16 cellular contexts compared by ENCODE assay signal in genomic region chr7:50226669-50227068, GRCh38.
DNase-seq lines count a peak whose midpoint lies in the region; ATAC-seq and TF ChIP-seq lines count a peak whose summit lies in the region.
"Had no signal": no experiment of that assay in that cellular context is flagged by ENCODE, and none has a peak within 500 bp of the region (broad histone marks: within the 10 kb centered on the region; RNA-seq: fewer than 3 reads in every experiment).

No MANE protein-coding gene starts in this region.

- peak; percentile 53 for ATAC-seq in HG03520 (IDR thresholded peaks at IDR 0.05; ENCODE audit: unreplicated experiment)
- ATAC-seq: right cardiac atrium had no signal

- no peaks in the 10 kb centered on the region for H3K9me2 ChIP-seq in hepatocyte (replicated peaks; ENCODE audit: insufficient read depth)

- no peaks in the 10 kb centered on the region for H3K36me3 ChIP-seq in hepatocyte (replicated peaks; ENCODE audit: insufficient read depth, low read depth)
- H3K36me3 ChIP-seq: HAP-1, Peyer's patch, stomach had no signal

- intact Hi-C loops in activated T-helper 1 cell treated with anti-CD3 and anti-CD28 coated beads, Interleukin-12 subunit alpha, Interleukin-12 subunit beta, Interleukin-2, Interleukin-4 antibody, amounts not matched to agents 30 ng/mL and 10 ng/mL and 1 ng/mL, durations not matched to agents 14 hours and 24 hours and 36 hours (cut with micrococcal nuclease) = loop anchor here (1.0 to 2.0 kb wide), 6 partner anchors 9 to 167 kb away; no protein-coding TSS in a partner anchor

- H3K27ac ChIP-seq in hepatocyte = no peak overlapping the region
- H3K27ac ChIP-seq: neural progenitor cell, Peyer's patch, stomach had no signal

- H3K27me3 ChIP-seq in hepatocyte = no peaks in the 10 kb centered on the region
- H3K27me3 ChIP-seq: neural progenitor cell, Peyer's patch, stomach had no signal

- peak overlapping the region; percentile 50 for H3K27ac Mint-ChIP-seq in activated T-helper 1 cell treated with anti-CD3 and anti-CD28 coated beads, Interleukin-12 subunit alpha, Interleukin-12 subunit beta, Interleukin-2, Interleukin-4 antibody, amounts not matched to agents 30 ng/mL and 10 ng/mL and 1 ng/mL, durations not matched to agents 14 hours and 24 hours and 36 hours
- H3K27ac Mint-ChIP-seq in nephron progenitor cell = no peak overlapping the region
- H3K27ac Mint-ChIP-seq: neural progenitor cell had no signal

- no peaks in the 10 kb centered on the region for H3K4me1 ChIP-seq in hepatocyte (ENCODE audit: insufficient read depth)
- H3K4me1 ChIP-seq: HAP-1, neural progenitor cell, Peyer's patch, stomach had no signal

- no peaks in the 10 kb centered on the region for H3K9me3 ChIP-seq in hepatocyte (ENCODE audit: low read depth)
- H3K9me3 ChIP-seq: Peyer's patch had no signal

- WGBS in hepatocyte (ENCODE audit: low lambda C conversion rate, missing lambda C conversion rate) = 87% methylated on average over 3 of the region's 3 CpGs

- H3K4me1 Mint-ChIP-seq in activated T-helper 1 cell treated with anti-CD3 and anti-CD28 coated beads, Interleukin-12 subunit alpha, Interleukin-12 subunit beta, Interleukin-2, Interleukin-4 antibody, amounts not matched to agents 30 ng/mL and 10 ng/mL and 1 ng/mL, durations not matched to agents 14 hours and 24 hours and 36 hours (ENCODE audit: low read depth) = peaks cover 46% of the 10 kb centered on the region
- H3K4me1 Mint-ChIP-seq in nephron progenitor cell = no peaks in the 10 kb centered on the region
- H3K4me1 Mint-ChIP-seq: neural progenitor cell had no signal

- H3K9me3 Mint-ChIP-seq in activated T-helper 1 cell treated with anti-CD3 and anti-CD28 coated beads, Interleukin-12 subunit alpha, Interleukin-12 subunit beta, Interleukin-2, Interleukin-4 antibody, amounts not matched to agents 30 ng/mL and 10 ng/mL and 1 ng/mL, durations not matched to agents 14 hours and 24 hours and 36 hours = peaks cover 37% of the 10 kb centered on the region
- H3K9me3 Mint-ChIP-seq in nephron progenitor cell = peaks cover 40% of the 10 kb centered on the region

- DNase-seq in stimulated activated CD4-positive, alpha-beta T cell treated with anti-CD3 and anti-CD28 coated beads, Interleukin-4, amount 100 ng/mL, for 24 hours = peak; percentile 49
- DNase-seq in stimulated activated CD4-positive, alpha-beta T cell treated with anti-CD3 and anti-CD28 coated beads, Interleukin-4, amount 100 ng/mL, for 1 hour = no peak
- DNase-seq in activated T-helper 1 cell treated with anti-CD3 and anti-CD28 coated beads, Interleukin-12 subunit alpha, Interleukin-12 subunit beta, Interleukin-2, Interleukin-4 antibody, amounts not matched to agents 30 ng/mL and 10 ng/mL and 1 ng/mL, durations not matched to agents 14 hours and 24 hours and 36 hours (ENCODE audit: low spot score) = no peak
- DNase-seq in CD1c-positive myeloid dendritic cell (ENCODE audit: extremely low spot score) (no peak), nephron progenitor cell (no peak), hepatocyte (ENCODE audit: low spot score) (no peak), NCI-H748 treated with DMSO at 0.1 percent for 48 hours (lab: John Stamatoyannopoulos, UW) (no peak)
- DNase-seq: anterior cingulate cortex, dermis blood vessel endothelial cell, right cardiac atrium, stomach had no signal

- no peak overlapping the region for H3K4me3 ChIP-seq in hepatocyte
- H3K4me3 ChIP-seq: HAP-1, lung, neural progenitor cell, Peyer's patch, stomach had no signal

- TF ChIP-seq CTCF in nephron progenitor cell (IDR thresholded peaks at IDR 0.05) = no peak
- no peak for TF ChIP-seq CTCF in hepatocyte (IDR thresholded peaks at IDR 0.05; ENCODE audit: poor library complexity)

- no peaks in the 10 kb centered on the region for H3K27me3 Mint-ChIP-seq in activated T-helper 1 cell treated with anti-CD3 and anti-CD28 coated beads, Interleukin-12 subunit alpha, Interleukin-12 subunit beta, Interleukin-2, Interleukin-4 antibody, amounts not matched to agents 30 ng/mL and 10 ng/mL and 1 ng/mL, durations not matched to agents 14 hours and 24 hours and 36 hours (ENCODE audit: insufficient read depth)
- no peaks in the 10 kb centered on the region for H3K27me3 Mint-ChIP-seq in nephron progenitor cell (ENCODE audit: low read depth, poor library complexity)

- H3K4me3 Mint-ChIP-seq in activated T-helper 1 cell treated with anti-CD3 and anti-CD28 coated beads, Interleukin-12 subunit alpha, Interleukin-12 subunit beta, Interleukin-2, Interleukin-4 antibody, amounts not matched to agents 30 ng/mL and 10 ng/mL and 1 ng/mL, durations not matched to agents 14 hours and 24 hours and 36 hours = peak overlapping the region; percentile 4
- H3K4me3 Mint-ChIP-seq in nephron progenitor cell = no peak overlapping the region
- H3K4me3 Mint-ChIP-seq: neural progenitor cell had no signal

- no peaks in the 10 kb centered on the region for H4K20me1 ChIP-seq in hepatocyte (ENCODE audit: insufficient read depth, poor library complexity, severe bottlenecking)

- H3K79me2 ChIP-seq in hepatocyte = no peaks in the 10 kb centered on the region

- peaks cover 11% of the 10 kb centered on the region for H3K36me3 Mint-ChIP-seq in activated T-helper 1 cell treated with anti-CD3 and anti-CD28 coated beads, Interleukin-12 subunit alpha, Interleukin-12 subunit beta, Interleukin-2, Interleukin-4 antibody, amounts not matched to agents 30 ng/mL and 10 ng/mL and 1 ng/mL, durations not matched to agents 14 hours and 24 hours and 36 hours (ENCODE audit: low read depth)
- H3K36me3 Mint-ChIP-seq in nephron progenitor cell (ENCODE audit: low read depth) = no peaks in the 10 kb centered on the region
- H3K36me3 Mint-ChIP-seq: neural progenitor cell had no signal

- H3K4me2 ChIP-seq in hepatocyte = no peak overlapping the region
- H3K4me2 ChIP-seq: neural progenitor cell had no signal

- H2AFZ ChIP-seq in hepatocyte = no peak overlapping the region
- H2AFZ ChIP-seq: neural progenitor cell had no signal
